In the genomic region with DNA sequence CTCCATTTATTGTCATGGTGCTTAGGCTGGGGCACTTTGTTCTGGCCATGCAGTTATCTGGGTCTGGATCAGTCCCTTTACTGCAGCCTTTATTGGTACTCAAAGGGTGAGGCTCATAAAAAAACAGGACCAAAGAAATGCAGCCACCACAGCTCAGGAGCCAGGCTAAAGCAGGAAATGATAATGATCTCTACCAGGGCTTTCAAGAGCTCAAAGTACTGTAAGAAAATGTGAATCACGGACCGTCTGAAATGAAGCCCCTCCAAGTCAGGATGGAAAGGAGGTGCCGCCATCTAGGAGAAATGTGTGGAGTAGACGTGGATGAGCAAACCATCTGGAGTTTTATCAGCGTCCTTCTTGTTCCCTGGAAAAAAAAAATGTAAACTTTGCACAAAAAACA, we compare ENCODE assay signal across 15 cellular contexts.
DNase-seq lines count a peak whose midpoint lies in the region; ATAC-seq and TF ChIP-seq lines count a peak whose summit lies in the region.
"Had no signal": no experiment of that assay in that cellular context is flagged by ENCODE, and none has a peak within 500 bp of the region (broad histone marks: within the 10 kb centered on the region; RNA-seq: fewer than 3 reads in every experiment).

No MANE protein-coding gene starts in this region.

- H3K9me3 ChIP-seq in BE2C (no peaks in the 10 kb centered on the region), tibial nerve (no peaks in the 10 kb centered on the region)

- peak; percentile 10 for ATAC-seq in activated T-helper 17 cell treated with anti-CD3 and anti-CD28 coated beads, Interleukin-2, amount 50 U/mL, for 72 hours (replicated peaks)
- ATAC-seq: HCT116 had no signal

- H3K36me3 ChIP-seq in BE2C (no peaks in the 10 kb centered on the region), tibial nerve (no peaks in the 10 kb centered on the region)

- H3K4me3 ChIP-seq in BE2C (ENCODE audit: low read depth, low read length): no peak overlapping the region
- no peak overlapping the region for H3K4me3 ChIP-seq in tibial nerve

- TF ChIP-seq CTCF in BE2C (IDR thresholded peaks at IDR 0.05; ENCODE audit: low read depth, low read length) (peak; percentile 9; the same call in 1 of the 2 replicates), mesothelial cell of epicardium (IDR thresholded peaks at IDR 0.05; ENCODE audit: unreplicated experiment) (no peak), tibial nerve (IDR thresholded peaks at IDR 0.05) (no peak)

- H3K4me1 ChIP-seq in BE2C (peaks cover 8% of the 10 kb centered on the region; the same call in 1 of the 2 replicates), tibial nerve (no peaks in the 10 kb centered on the region)

- H3K27me3 ChIP-seq in BE2C (no peaks in the 10 kb centered on the region), tibial nerve (peaks cover 0 to 4% of the 10 kb centered on the region in 2 donors)

- no peak for TF ChIP-seq POLR2A in tibial nerve (IDR thresholded peaks at IDR 0.05)

- TF ChIP-seq EP300 in tibial nerve (IDR thresholded peaks at IDR 0.05): no peak

- WGBS in tibial nerve, 2 donors: 28 to 35% methylated on average over 5 of the region's 5 CpGs

- H3K4me1 Mint-ChIP-seq in activated T-helper 17 cell treated with anti-CD3 and anti-CD28 coated beads, Interleukin-2, amount 50 U/mL, for 72 hours: peaks cover 13% of the 10 kb centered on the region
- H3K4me1 Mint-ChIP-seq in mesothelial cell of epicardium: peaks cover 25% of the 10 kb centered on the region

- no peaks in the 10 kb centered on the region for H3K36me3 Mint-ChIP-seq in activated T-helper 17 cell treated with anti-CD3 and anti-CD28 coated beads, Interleukin-2, amount 50 U/mL, for 72 hours (ENCODE audit: low read depth)
- H3K36me3 Mint-ChIP-seq in mesothelial cell of epicardium: no peaks in the 10 kb centered on the region
- H3K36me3 Mint-ChIP-seq: brain had no signal

- H3K4me3 Mint-ChIP-seq in activated T-helper 17 cell treated with anti-CD3 and anti-CD28 coated beads, Interleukin-2, amount 50 U/mL, for 72 hours: peak overlapping the region; percentile 56
- H3K4me3 Mint-ChIP-seq in mesothelial cell of epicardium: no peak overlapping the region
- H3K4me3 Mint-ChIP-seq: brain had no signal

- H3K9me3 Mint-ChIP-seq in activated T-helper 17 cell treated with anti-CD3 and anti-CD28 coated beads, Interleukin-2, amount 50 U/mL, for 72 hours: no peaks in the 10 kb centered on the region
- no peaks in the 10 kb centered on the region for H3K9me3 Mint-ChIP-seq in mesothelial cell of epicardium

- H3K27me3 Mint-ChIP-seq in activated T-helper 17 cell treated with anti-CD3 and anti-CD28 coated beads, Interleukin-2, amount 50 U/mL, for 72 hours: peaks cover 42% of the 10 kb centered on the region
- peaks cover 3% of the 10 kb centered on the region for H3K27me3 Mint-ChIP-seq in mesothelial cell of epicardium (ENCODE audit: low read depth)

- no peak overlapping the region for H3K27ac ChIP-seq in tibial nerve

- peak overlapping the region; percentile 70 for H3K27ac Mint-ChIP-seq in activated T-helper 17 cell treated with anti-CD3 and anti-CD28 coated beads, Interleukin-2, amount 50 U/mL, for 72 hours
- H3K27ac Mint-ChIP-seq in mesothelial cell of epicardium: peak overlapping the region; percentile 27

- DNase-seq in BE2C: peak; percentile 19
- DNase-seq in HT-29 (ENCODE audit: low spot score): peak; percentile 15
- no peak for DNase-seq in mesothelial cell of epicardium (ENCODE audit: low spot score in 2 of 2, unreplicated experiment in 2 of 2)
- no peak for DNase-seq in NCI-H2196 treated with DMSO at 0.1 percent for 48 hours (lab: John Stamatoyannopoulos, UW; ENCODE audit: unreplicated experiment)
- no peak for DNase-seq in putamen (ENCODE audit: low spot score)
- no peak for DNase-seq in CD1c-positive myeloid dendritic cell (ENCODE audit: extremely low spot score)
- DNase-seq in tibial nerve (ENCODE audit: low spot score in 2 of 2): no peak
- DNase-seq: foreskin melanocyte; kidney; NCI-H510A treated with DMSO at 0.1 percent for 48 hours; retina; stimulated activated CD4-positive, alpha-beta T cell treated with anti-CD3 and anti-CD28 coated beads, Interleukin-1b, Interleukin-23, amount 100 ng/mL, for 48 hours had no signal

Comparison
In these comparisons a context has a peak if more than half of its experiments do, and no peak if none do; other contexts are left out.
1. DNase-seq: peak in BE2C (single experiment) and HT-29 (single experiment); none in mesothelial cell of epicardium (0 of 2), NCI-H2196 treated with DMSO at 0.1 percent for 48 hours (single experiment), putamen (single experiment), CD1c-positive myeloid dendritic cell (single experiment) and tibial nerve (0 of 2).